In genomic region chrX:135973025-135973547, GRCh38 we compare ENCODE assay signal across 8 cellular contexts. TPM values are rescaled to one million over a fixed set of nuclear protein-coding genes. Genes with fewer than 3 reads are reported as not detected.
A peak's percentile ranks its signal among the peaks of the same experiment; 100 is the strongest.
DNase-seq lines count a peak whose midpoint lies in the region; ATAC-seq and FAIRE-seq lines count a peak whose summit lies in the region.

No MANE protein-coding gene starts in this region.

- H3K9me3 Mint-ChIP-seq in IgD-negative memory B cell, result no peaks in the 10 kb centered on the region

- peak overlapping the region; percentile 80 for H3K4me2 ChIP-seq in BLaER1

- DNase-seq in amniotic epithelial cell (ENCODE audit: low read depth) (peak; percentile 7), small intestine (peak; percentile 43), SKM-1 treated with dmso at 0.1 percent for 144 hours (lab: John Stamatoyannopoulos, UW; ENCODE audit: unreplicated experiment) (no peak), NCI-H1417 treated with DMSO at 0.1 percent for 48 hours (lab: John Stamatoyannopoulos, UW) (no peak)

- no peaks in the 10 kb centered on the region for H3K36me3 Mint-ChIP-seq in IgD-negative memory B cell

- H3K4me1 Mint-ChIP-seq in IgD-negative memory B cell, result peaks cover 16 to 21% (median 17%) of the 10 kb centered on the region in 3 donors

- FAIRE-seq in small intestine (lab: Jason Lieb, UNC), result no peak

- WGBS in small intestine, 3 donors, result 2 to 35% (median 6%) methylated on average over 10 of the region's 10 CpGs

- H3K36me3 ChIP-seq in BLaER1 (no peaks in the 10 kb centered on the region), small intestine (ENCODE audit: control insufficient read depth in 2 of 2, insufficient read depth in 2 of 2, low read length in 2 of 2) (no peaks in the 10 kb centered on the region)

- H3K9ac ChIP-seq in BLaER1, result peak overlapping the region; percentile 79

- H3K27me3 ChIP-seq in BLaER1 (peaks cover 50% of the 10 kb centered on the region), small intestine (ENCODE audit: control insufficient read depth in 2 of 2, insufficient read depth in 2 of 2, low read length in 2 of 2) (no peaks in the 10 kb centered on the region)

- H3K27ac ChIP-seq in BLaER1, result peak overlapping the region; percentile 76
- peak overlapping the region; percentile 85 to 97 for H3K27ac ChIP-seq in small intestine (ENCODE audit: low read depth in 1 of 2, low read length in 1 of 2)

- peak; percentile 25 for ATAC-seq in GM19035 (IDR thresholded peaks at IDR 0.05; ENCODE audit: unreplicated experiment)

- H3K4me1 ChIP-seq in BLaER1, result peaks cover 25% of the 10 kb centered on the region
- no peaks in the 10 kb centered on the region for H3K4me1 ChIP-seq in small intestine (ENCODE audit: control insufficient read depth in 2 of 2, insufficient read depth in 1 of 2, low read depth in 1 of 2, low read length in 1 of 2)

- H4K20me1 ChIP-seq in BLaER1, result peaks cover 21% of the 10 kb centered on the region

- H3K4me3 ChIP-seq in BLaER1 (peak overlapping the region; percentile 73), iPS-18c (ENCODE audit: insufficient read depth, low read depth, low read length) (peak overlapping the region; percentile 74), small intestine (ENCODE audit: low read depth in 1 of 2, low read length in 2 of 2) (peak overlapping the region; percentile 42 to 54)

- H3K4me3 Mint-ChIP-seq in IgD-negative memory B cell, result peak overlapping the region; percentile 90 to 99 (median 95)

- peak overlapping the region; percentile 80 to 97 (median 92) for H3K27ac Mint-ChIP-seq in IgD-negative memory B cell

- H3K27me3 Mint-ChIP-seq in IgD-negative memory B cell, result no peaks in the 10 kb centered on the region

- H3K9me3 ChIP-seq in BLaER1, result no peaks in the 10 kb centered on the region
- H3K9me3 ChIP-seq in iPS-18c (ENCODE audit: control insufficient read depth, insufficient read depth, low read length), result no peaks in the 10 kb centered on the region
- H3K9me3 ChIP-seq in small intestine (ENCODE audit: control insufficient read depth, low read depth), result no peaks in the 10 kb centered on the region

RNA-seq across cellular contexts. Expression of gene MMGT1, which starts 0.7 kb away (rescaled TPM):
- polyA plus RNA-seq in IgD-negative memory B cell (6.1 TPM), small intestine (10 to 100 TPM in 1 of 3 donors, 1 to 10 TPM in 2; 2.9 to 14.9 (median 5.1) TPM)

RNA-seq across cellular contexts. Expression of gene SLC9A6, which starts 12.1 kb away (rescaled TPM):
- polyA plus RNA-seq in IgD-negative memory B cell (9.4 TPM), small intestine (10 to 100 TPM in 1 of 3 donors, 1 to 10 TPM in 2; 7.0 to 10.0 (median 8.3) TPM)

Comparison
In these comparisons a context has a peak if more than half of its experiments do, and no peak if none do; other contexts are left out.
1. DNase-seq: peak in amniotic epithelial cell (single experiment) and small intestine (single experiment); none in SKM-1 treated with dmso at 0.1 percent for 144 hours (single experiment) and NCI-H1417 treated with DMSO at 0.1 percent for 48 hours (single experiment).
2. Peak in every context shown above with its lines, with median percentiles within 50 percentile points of each other: H3K4me3 ChIP-seq.